8 cellular contexts compared by ENCODE assay signal in genomic region chrX:154020500-154021115, GRCh38. TPM values are rescaled to one million over a fixed set of nuclear protein-coding genes. Genes with fewer than 3 reads are reported as not detected.
DNase-seq lines count a peak whose midpoint lies in the region; ATAC-seq and TF ChIP-seq lines count a peak whose summit lies in the region.

No MANE protein-coding gene starts in this region.

- H3K9me3 ChIP-seq in esophagus muscularis mucosa = no peaks in the 10 kb centered on the region

- peak overlapping the region; percentile 84 to 90 (median 86) for H3K27ac ChIP-seq in esophagus muscularis mucosa (replicated peaks in 1 of 4)
- H3K27ac ChIP-seq in rectal smooth muscle tissue (ENCODE audit: low read depth, low read length) = peak overlapping the region; percentile 71

- no peak for TF ChIP-seq EP300 in esophagus muscularis mucosa (IDR thresholded peaks at IDR 0.05)

- H3K9ac ChIP-seq in rectal smooth muscle tissue (ENCODE audit: low read length) = peak overlapping the region; percentile 10

- in situ Hi-C loops in G401 (cut with HindIII; ENCODE audit: low sequenced_read_pairs) = no loop called here

- H3K4me1 ChIP-seq in esophagus muscularis mucosa = peaks cover 9 to 40% (median 34%) of the 10 kb centered on the region in 4 donors
- H3K4me1 ChIP-seq in rectal smooth muscle tissue (ENCODE audit: control insufficient read depth, insufficient read depth, low read length) = no peaks in the 10 kb centered on the region

- H3K4me3 ChIP-seq in esophagus muscularis mucosa (peak overlapping the region; percentile 60 to 71 (median 63)), rectal smooth muscle tissue (ENCODE audit: low read length) (peak overlapping the region; percentile 61)

- DNase-seq in esophagus muscularis mucosa (ENCODE audit: extremely low spot score) (no peak), NCI-H1694 treated with DMSO at 0.1 percent for 48 hours (lab: John Stamatoyannopoulos, UW) (no peak), COLO668 (lab: John Stamatoyannopoulos, UW; ENCODE audit: unreplicated experiment) (no peak), G401 (ENCODE audit: low spot score) (no peak)

- no peaks in the 10 kb centered on the region for H3K27me3 ChIP-seq in esophagus muscularis mucosa
- peaks cover 2% of the 10 kb centered on the region for H3K27me3 ChIP-seq in rectal smooth muscle tissue (ENCODE audit: control insufficient read depth, insufficient read depth, low read length)

- ATAC-seq in GM21447 (IDR thresholded peaks at IDR 0.05; ENCODE audit: unreplicated experiment) = peak; percentile 19
- ATAC-seq in SK-N-SH treated with all-trans-retinoic acid at 6 μM for 48 hours = peak; percentile 3; the same call in 2 of the 3 replicates
- ATAC-seq in HG03139 (IDR thresholded peaks at IDR 0.05; ENCODE audit: unreplicated experiment) = no peak

- WGBS in esophagus muscularis mucosa = 75% methylated on average over 7 of the region's 12 CpGs

- TF ChIP-seq POLR2A in esophagus muscularis mucosa (IDR thresholded peaks at IDR 0.05; ENCODE audit: low read depth) = no peak

- intact Hi-C loops in esophagus muscularis mucosa (cut with DNase I) = no loop called here

- no peak for TF ChIP-seq CTCF in esophagus muscularis mucosa (IDR thresholded peaks at IDR 0.05)

- peaks cover 0 to 25% (median 19%) of the 10 kb centered on the region in 4 donors for H3K36me3 ChIP-seq in esophagus muscularis mucosa
- H3K36me3 ChIP-seq in rectal smooth muscle tissue (ENCODE audit: control insufficient read depth, insufficient read depth, low read length) = no peaks in the 10 kb centered on the region

TF ChIP-seq in SK-N-SH treated with all-trans-retinoic acid at 6 μM for 48 hours, 23 proteins besides CTCF, POLR2A, EP300 and RAD21:
- TF ChIP-seq, protein P1, sequence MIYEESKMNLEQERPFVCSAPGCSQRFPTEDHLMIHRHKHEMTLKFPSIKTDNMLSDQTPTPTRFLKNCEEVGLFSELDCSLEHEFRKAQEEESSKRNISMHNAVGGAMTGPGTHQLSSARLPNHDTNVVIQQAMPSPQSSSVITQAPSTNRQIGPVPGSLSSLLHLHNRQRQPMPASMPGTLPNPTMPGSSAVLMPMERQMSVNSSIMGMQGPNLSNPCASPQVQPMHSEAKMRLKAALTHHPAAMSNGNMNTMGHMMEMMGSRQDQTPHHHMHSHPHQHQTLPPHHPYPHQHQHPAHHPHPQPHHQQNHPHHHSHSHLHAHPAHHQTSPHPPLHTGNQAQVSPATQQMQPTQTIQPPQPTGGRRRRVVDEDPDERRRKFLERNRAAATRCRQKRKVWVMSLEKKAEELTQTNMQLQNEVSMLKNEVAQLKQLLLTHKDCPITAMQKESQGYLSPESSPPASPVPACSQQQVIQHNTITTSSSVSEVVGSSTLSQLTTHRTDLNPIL (CRISPR knock-in tag; IDR thresholded peaks at IDR 0.05; ENCODE audit: low read depth) = no peak
- no peak for TF ChIP-seq ZNF8 (CRISPR knock-in tag; IDR thresholded peaks at IDR 0.05)
- no peak for TF ChIP-seq ZNF565 (CRISPR knock-in tag; conservative IDR thresholded peaks at IDR 0.05; ENCODE audit: low read depth)
- no peak for TF ChIP-seq ZFP30 (CRISPR knock-in tag; IDR thresholded peaks at IDR 0.05)
- no peak for TF ChIP-seq OSR1 (CRISPR knock-in tag; IDR thresholded peaks at IDR 0.05)
- TF ChIP-seq, protein P2, sequence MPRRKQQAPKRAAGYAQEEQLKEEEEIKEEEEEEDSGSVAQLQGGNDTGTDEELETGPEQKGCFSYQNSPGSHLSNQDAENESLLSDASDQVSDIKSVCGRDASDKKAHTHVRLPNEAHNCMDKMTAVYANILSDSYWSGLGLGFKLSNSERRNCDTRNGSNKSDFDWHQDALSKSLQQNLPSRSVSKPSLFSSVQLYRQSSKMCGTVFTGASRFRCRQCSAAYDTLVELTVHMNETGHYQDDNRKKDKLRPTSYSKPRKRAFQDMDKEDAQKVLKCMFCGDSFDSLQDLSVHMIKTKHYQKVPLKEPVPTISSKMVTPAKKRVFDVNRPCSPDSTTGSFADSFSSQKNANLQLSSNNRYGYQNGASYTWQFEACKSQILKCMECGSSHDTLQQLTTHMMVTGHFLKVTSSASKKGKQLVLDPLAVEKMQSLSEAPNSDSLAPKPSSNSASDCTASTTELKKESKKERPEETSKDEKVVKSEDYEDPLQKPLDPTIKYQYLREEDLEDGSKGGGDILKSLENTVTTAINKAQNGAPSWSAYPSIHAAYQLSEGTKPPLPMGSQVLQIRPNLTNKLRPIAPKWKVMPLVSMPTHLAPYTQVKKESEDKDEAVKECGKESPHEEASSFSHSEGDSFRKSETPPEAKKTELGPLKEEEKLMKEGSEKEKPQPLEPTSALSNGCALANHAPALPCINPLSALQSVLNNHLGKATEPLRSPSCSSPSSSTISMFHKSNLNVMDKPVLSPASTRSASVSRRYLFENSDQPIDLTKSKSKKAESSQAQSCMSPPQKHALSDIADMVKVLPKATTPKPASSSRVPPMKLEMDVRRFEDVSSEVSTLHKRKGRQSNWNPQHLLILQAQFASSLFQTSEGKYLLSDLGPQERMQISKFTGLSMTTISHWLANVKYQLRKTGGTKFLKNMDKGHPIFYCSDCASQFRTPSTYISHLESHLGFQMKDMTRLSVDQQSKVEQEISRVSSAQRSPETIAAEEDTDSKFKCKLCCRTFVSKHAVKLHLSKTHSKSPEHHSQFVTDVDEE (CRISPR knock-in tag; IDR thresholded peaks at IDR 0.05) = no peak

RNA-seq across cellular contexts. Expression of gene IRAK1, which starts 0.9 kb away (rescaled TPM):
- total RNA-seq in esophagus muscularis mucosa = 10 to 100 TPM; 50.5 to 74.9 (median 67.6) TPM
- total RNA-seq in G401 (2014; rRNA removed; shearing (Covaris generic)) = 140 and 144 TPM in 2 replicates

RNA-seq across cellular contexts. Expression of gene TMEM187, which starts 48.1 kb away (rescaled TPM):
- 1 to 10 TPM; 3.6 to 6.9 (median 6.1) TPM for total RNA-seq in esophagus muscularis mucosa
- total RNA-seq in G401 (2014; rRNA removed; shearing (Covaris generic)) = 1.4 and 7.4 TPM in 2 replicates

RNA-seq across cellular contexts. Expression of gene HCFC1, which starts 49.0 kb away (rescaled TPM):
- total RNA-seq in esophagus muscularis mucosa = 100 to 1,000 TPM in 1 of 4 donors, 10 to 100 TPM in 3; 50.7 to 102 (median 60.8) TPM
- 12.4 and 16.1 TPM in 2 replicates for total RNA-seq in G401 (2014; rRNA removed; shearing (Covaris generic))
